Comparison of ENCODE assay signal across 1 cellular context in genomic region chr7:152851326-152851725, GRCh38.
TF ChIP-seq lines count a peak whose summit lies in the region.

No MANE protein-coding gene starts in this region.

TF ChIP-seq in H1, 55 proteins besides CTCF, POLR2A, EP300 and RAD21 (continued from another document):
- TF ChIP-seq CHD7 (IDR thresholded peaks at IDR 0.05; ENCODE audit: insufficient replicate concordance, low read length) (no peak), SUZ12 (IDR thresholded peaks at IDR 0.05; ENCODE audit: low read length) (no peak), KDM1A (IDR thresholded peaks at IDR 0.05; ENCODE audit: borderline replicate concordance, low read length) (no peak)
